In the genomic region with DNA sequence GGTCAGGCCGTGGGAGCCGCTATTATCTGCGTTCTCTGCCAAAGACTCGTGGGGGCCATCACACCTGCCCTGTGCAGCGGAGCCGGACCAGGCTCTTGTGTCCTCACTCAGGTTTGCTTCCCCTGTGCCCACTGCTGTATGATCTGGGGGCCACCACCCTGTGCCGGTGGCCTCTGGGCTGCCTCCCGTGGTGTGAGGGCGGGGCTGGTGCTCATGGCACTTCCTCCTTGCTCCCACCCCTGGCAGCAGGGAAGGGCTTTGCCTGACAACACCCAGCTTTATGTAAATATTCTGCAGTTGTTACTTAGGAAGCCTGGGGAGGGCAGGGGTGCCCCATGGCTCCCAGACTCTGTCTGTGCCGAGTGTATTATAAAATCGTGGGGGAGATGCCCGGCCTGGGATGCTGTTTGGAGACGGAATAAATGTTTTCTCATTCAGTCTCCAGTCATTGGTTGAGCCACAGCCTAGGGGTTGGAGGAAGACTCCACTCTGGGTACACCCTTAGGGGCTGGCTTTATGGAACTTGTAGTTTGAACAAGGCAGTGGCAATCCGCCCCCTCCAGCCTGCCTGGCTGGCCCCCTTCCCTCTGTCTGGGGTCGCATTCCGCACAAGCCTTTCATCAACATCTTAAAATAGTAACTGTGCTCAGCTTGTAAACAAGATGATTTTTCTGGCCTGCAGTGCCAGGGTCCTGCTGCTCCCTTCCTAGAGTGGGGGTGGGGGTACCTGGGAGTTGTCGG, we compare ENCODE assay signal across 9 cellular contexts. TPM values are rescaled to one million over a fixed set of nuclear protein-coding genes. Genes with fewer than 3 reads are reported as not detected.
DNase-seq lines count a peak whose midpoint lies in the region; ATAC-seq and TF ChIP-seq lines count a peak whose summit lies in the region.
"Had no signal": no experiment of that assay in that cellular context is flagged by ENCODE, and none has a peak within 500 bp of the region (broad histone marks: within the 10 kb centered on the region; RNA-seq: fewer than 3 reads in every experiment).

No MANE protein-coding gene starts in this region.

- H3K27ac ChIP-seq in tibial artery = peak overlapping the region; percentile 71 to 73

- no peaks in the 10 kb centered on the region for H3K9me3 Mint-ChIP-seq in activated T-cell treated with anti-CD3 and anti-CD28 coated beads, Interleukin-2, amount 50 U/mL, for 24 hours
- no peaks in the 10 kb centered on the region for H3K9me3 Mint-ChIP-seq in activated B cell treated with CpG ODN at 0.5 μM for 24 hours
- no peaks in the 10 kb centered on the region for H3K9me3 Mint-ChIP-seq in immature natural killer cell

- H3K27me3 Mint-ChIP-seq in activated T-cell treated with anti-CD3 and anti-CD28 coated beads, Interleukin-2, amount 50 U/mL, for 24 hours = no peaks in the 10 kb centered on the region
- H3K27me3 Mint-ChIP-seq in activated B cell treated with CpG ODN at 0.5 μM for 24 hours = no peaks in the 10 kb centered on the region
- peaks cover 0 to 3% (median 2%) of the 10 kb centered on the region in 3 donors for H3K27me3 Mint-ChIP-seq in immature natural killer cell (ENCODE audit: low read depth in 3 of 3)

- no peak overlapping the region for H3K4me3 Mint-ChIP-seq in activated T-cell treated with anti-CD3 and anti-CD28 coated beads, Interleukin-2, amount 50 U/mL, for 24 hours
- H3K4me3 Mint-ChIP-seq in activated B cell treated with CpG ODN at 0.5 μM for 24 hours = peak overlapping the region; percentile 84
- no peak overlapping the region for H3K4me3 Mint-ChIP-seq in immature natural killer cell

- peaks cover 5 to 30% (median 8%) of the 10 kb centered on the region in 3 donors for H3K36me3 ChIP-seq in tibial artery

- H3K4me3 ChIP-seq in tibial artery = no peak overlapping the region

- no peaks in the 10 kb centered on the region for H3K27me3 ChIP-seq in tibial artery

- no peaks in the 10 kb centered on the region for H3K9me3 ChIP-seq in tibial artery

- intact Hi-C loops in activated B cell treated with CpG ODN at 0.5 μM for 24 hours (cut with micrococcal nuclease) = loop anchor here (1.0 kb wide), 1 partner anchor 17 kb away; no protein-coding TSS in a partner anchor
- intact Hi-C loops in tibial artery (cut with DNase I; ENCODE audit: low total_unique reads) = no loop called here

- CTCF ChIA-PET in activated B cell treated with CpG ODN at 0.5 μM for 24 hours (lab: Charles Lee) = interaction anchor here (1.5 to 9.7 kb wide), 2 partner anchors 32 to 41 kb away, joined by 5 to 220 read pairs; a partner anchor contains a TSS

- POLR2A ChIA-PET in activated B cell treated with CpG ODN at 0.5 μM for 24 hours (lab: Charles Lee) = interaction anchor here (0.7 to 33.1 kb wide), 3 partner anchors 31 to 104 kb away, joined by 3 to 2404 read pairs (median 3); a partner anchor contains a TSS

- no peak for ATAC-seq in activated B cell treated with CpG ODN at 0.5 μM for 24 hours (ENCODE audit: low read depth)

- H3K27ac Mint-ChIP-seq in activated T-cell treated with anti-CD3 and anti-CD28 coated beads, Interleukin-2, amount 50 U/mL, for 24 hours = peak overlapping the region; percentile 85
- H3K27ac Mint-ChIP-seq in activated B cell treated with CpG ODN at 0.5 μM for 24 hours (peak overlapping the region; percentile 90), immature natural killer cell (peak overlapping the region in 4 of 6 donors; percentile 50 to 75 (median 61))

- peaks cover 74% of the 10 kb centered on the region for H3K4me1 Mint-ChIP-seq in activated T-cell treated with anti-CD3 and anti-CD28 coated beads, Interleukin-2, amount 50 U/mL, for 24 hours (ENCODE audit: low read depth)
- H3K4me1 Mint-ChIP-seq in activated B cell treated with CpG ODN at 0.5 μM for 24 hours (peaks cover 81% of the 10 kb centered on the region), immature natural killer cell (peaks cover 29 to 31% of the 10 kb centered on the region in 2 donors)

- peaks cover 11 to 77% (median 61%) of the 10 kb centered on the region in 4 donors for H3K4me1 ChIP-seq in tibial artery

- TF ChIP-seq CTCF in activated B cell treated with CpG ODN at 0.5 μM for 24 hours (IDR thresholded peaks at IDR 0.05) (no peak), tibial artery (IDR thresholded peaks at IDR 0.05) (no peak)

- H3K36me3 Mint-ChIP-seq in activated T-cell treated with anti-CD3 and anti-CD28 coated beads, Interleukin-2, amount 50 U/mL, for 24 hours (ENCODE audit: low read depth) = peaks cover 75% of the 10 kb centered on the region
- peaks cover 68% of the 10 kb centered on the region for H3K36me3 Mint-ChIP-seq in activated B cell treated with CpG ODN at 0.5 μM for 24 hours (ENCODE audit: low read depth)
- no peaks in the 10 kb centered on the region for H3K36me3 Mint-ChIP-seq in immature natural killer cell

- DNase-seq in activated T-cell treated with anti-CD3 and anti-CD28 coated beads, Interleukin-2, amount 50 U/mL, for 24 hours = peak; percentile 41
- DNase-seq in activated T-cell treated with anti-CD3 and anti-CD28 coated beads for 4 hours (no peak), activated B cell treated with CpG ODN at 0.5 μM for 24 hours (peak; percentile 43), immature natural killer cell (no peak), tibial artery (peak; percentile 63 to 80), cortex of kidney (lab: John Stamatoyannopoulos, UW) (no peak), NCI-H524 treated with DMSO at 0.1 percent for 48 hours (lab: John Stamatoyannopoulos, UW) (no peak), NCI-H128 (lab: John Stamatoyannopoulos, UW; ENCODE audit: unreplicated experiment) (no peak)

RNA-seq across cellular contexts. Expression of a gene that starts 4.1 kb away (rescaled TPM):
- total RNA-seq in activated B cell treated with CpG ODN at 0.5 μM for 24 hours = 636 and 647 TPM in 2 replicates
- polyA plus RNA-seq in immature natural killer cell = 100 to 1,000 TPM; 113 to 230 (median 132) TPM

RNA-seq across cellular contexts. Expression of a gene that starts 14.4 kb away (rescaled TPM):
- total RNA-seq in activated B cell treated with CpG ODN at 0.5 μM for 24 hours = 3.8 TPM in 2 replicates
- 10 to 100 TPM; 11.3 to 19.7 (median 13.1) TPM for polyA plus RNA-seq in immature natural killer cell

RNA-seq across cellular contexts. Expression of a gene that starts 14.7 kb away (rescaled TPM):
- total RNA-seq in activated B cell treated with CpG ODN at 0.5 μM for 24 hours = 11.2 and 15.4 TPM in 2 replicates
- polyA plus RNA-seq in immature natural killer cell = 1 to 10 TPM; 1.0 to 3.2 (median 1.2) TPM

RNA-seq across cellular contexts. Expression of a gene that starts 26.3 kb away (rescaled TPM):
- total RNA-seq in activated B cell treated with CpG ODN at 0.5 μM for 24 hours = 5.2 and 7.1 TPM in 2 replicates
- not detected for polyA plus RNA-seq in immature natural killer cell
- total RNA-seq: aorta had no signal

RNA-seq across cellular contexts. Expression of a gene that starts 41.6 kb away (rescaled TPM):
- 0.81 and 1.0 TPM in 2 replicates for total RNA-seq in activated B cell treated with CpG ODN at 0.5 μM for 24 hours
- 1 to 10 TPM; 3.6 to 5.5 (median 4.5) TPM for polyA plus RNA-seq in immature natural killer cell

Comparison
In these comparisons a context has a peak if more than half of its experiments do, and no peak if none do; other contexts are left out.
1. DNase-seq: peak in activated T-cell treated with anti-CD3 and anti-CD28 coated beads, Interleukin-2, amount 50 U/mL, for 24 hours (single experiment), activated B cell treated with CpG ODN at 0.5 μM for 24 hours (single experiment) and tibial artery (2 of 2); none in activated T-cell treated with anti-CD3 and anti-CD28 coated beads for 4 hours (single experiment), immature natural killer cell (0 of 3), cortex of kidney (single experiment), NCI-H524 treated with DMSO at 0.1 percent for 48 hours (single experiment) and NCI-H128 (single experiment).
2. Peak in every context shown above with its lines, with median percentiles within 50 percentile points of each other: H3K27ac Mint-ChIP-seq.